ENCODE assay signal across 8 cellular contexts in the genomic region with DNA sequence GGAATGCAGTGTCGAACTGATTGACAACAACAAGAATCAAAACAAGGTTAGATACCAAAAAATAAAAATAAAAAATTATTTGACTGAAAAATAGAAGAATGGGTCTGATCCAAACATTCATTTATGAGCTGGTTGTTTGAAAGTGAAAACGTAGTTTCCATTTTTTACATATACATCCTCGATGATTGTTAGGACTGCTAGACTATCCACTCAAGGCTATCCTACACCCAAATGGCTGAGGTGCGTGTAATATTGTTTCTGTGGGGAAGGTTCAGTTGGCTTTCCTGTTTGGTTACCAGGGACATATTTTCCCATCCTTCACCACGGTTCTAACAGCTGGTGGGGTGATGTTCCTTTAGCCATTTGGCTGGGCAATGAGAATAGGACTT.
DNase-seq lines count a peak whose midpoint lies in the region; ATAC-seq and TF ChIP-seq lines count a peak whose summit lies in the region.

No MANE protein-coding gene starts in this region.

- H3K36me3 ChIP-seq in duodenal mucosa (ENCODE audit: control insufficient read depth in 1 of 2, insufficient read depth in 2 of 2, low read length in 2 of 2) (no peaks in the 10 kb centered on the region), tibial nerve (no peaks in the 10 kb centered on the region)

- TF ChIP-seq POLR2A in tibial nerve (IDR thresholded peaks at IDR 0.05): no peak

- H3K9me3 Mint-ChIP-seq in activated naive CD4-positive, alpha-beta T cell treated with anti-CD3 and anti-CD28 coated beads, Interleukin-2, amount 10 ng/mL, durations not matched to agents 7 days and 5 days: peaks cover 28% of the 10 kb centered on the region

- peaks cover 28% of the 10 kb centered on the region for H3K4me1 Mint-ChIP-seq in activated naive CD4-positive, alpha-beta T cell treated with anti-CD3 and anti-CD28 coated beads, Interleukin-2, amount 10 ng/mL, durations not matched to agents 7 days and 5 days

- no peak for TF ChIP-seq CTCF in tibial nerve (IDR thresholded peaks at IDR 0.05)

- no peaks in the 10 kb centered on the region for H3K27me3 Mint-ChIP-seq in activated naive CD4-positive, alpha-beta T cell treated with anti-CD3 and anti-CD28 coated beads, Interleukin-2, amount 10 ng/mL, durations not matched to agents 7 days and 5 days

- no peak overlapping the region for H3K9ac ChIP-seq in duodenal mucosa (ENCODE audit: low read depth in 1 of 2, low read length in 2 of 2)

- H3K4me3 Mint-ChIP-seq in activated naive CD4-positive, alpha-beta T cell treated with anti-CD3 and anti-CD28 coated beads, Interleukin-2, amount 10 ng/mL, durations not matched to agents 7 days and 5 days: peak overlapping the region; percentile 43

- H3K4me3 ChIP-seq in duodenal mucosa (ENCODE audit: low read depth in 1 of 2, low read length in 2 of 2) (peak overlapping the region; percentile 28 to 38), tibial nerve (peak overlapping the region in 1 of 4 donors; percentile 31)

- H3K36me3 Mint-ChIP-seq in activated naive CD4-positive, alpha-beta T cell treated with anti-CD3 and anti-CD28 coated beads, Interleukin-2, amount 10 ng/mL, durations not matched to agents 7 days and 5 days: peaks cover 16% of the 10 kb centered on the region

- 60 to 64% methylated on average over 5 of the region's 5 CpGs for WGBS in tibial nerve, 2 donors

- H3K4me1 ChIP-seq in duodenal mucosa (ENCODE audit: control insufficient read depth in 1 of 2, insufficient read depth in 2 of 2, low read length in 2 of 2) (peaks cover 0 to 19% of the 10 kb centered on the region in 2 donors), tibial nerve (peaks cover 0 to 34% (median 6%) of the 10 kb centered on the region in 4 donors)

- H3K9me3 ChIP-seq in duodenal mucosa (ENCODE audit: control insufficient read depth in 1 of 2, low read length in 2 of 2) (peaks cover 0 to 5% of the 10 kb centered on the region in 2 donors), tibial nerve (peaks cover 0 to 15% (median 0%) of the 10 kb centered on the region in 4 donors)

- no peak for DNase-seq in activated naive CD4-positive, alpha-beta T cell treated with anti-CD3 and anti-CD28 coated beads, Interleukin-2, amount 10 ng/mL, durations not matched to agents 7 days and 5 days
- no peak for DNase-seq in activated naive CD4-positive, alpha-beta T cell (lab: John Stamatoyannopoulos, UW)
- no peak for DNase-seq in tibial nerve (ENCODE audit: low spot score in 2 of 2)
- no peak for DNase-seq in NCI-H187 treated with DMSO at 0.1 percent for 48 hours (lab: John Stamatoyannopoulos, UW)
- DNase-seq in amygdala (lab: John Stamatoyannopoulos, UW): no peak
- DNase-seq in DMS53 (lab: John Stamatoyannopoulos, UW): no peak

- no peak for TF ChIP-seq EP300 in tibial nerve (IDR thresholded peaks at IDR 0.05)

- H3K27me3 ChIP-seq in duodenal mucosa (ENCODE audit: control insufficient read depth in 1 of 2, insufficient read depth in 2 of 2, low read length in 2 of 2) (no peaks in the 10 kb centered on the region), tibial nerve (no peaks in the 10 kb centered on the region)

- peak overlapping the region; percentile 86 for H3K27ac Mint-ChIP-seq in activated naive CD4-positive, alpha-beta T cell treated with anti-CD3 and anti-CD28 coated beads, Interleukin-2, amount 10 ng/mL, durations not matched to agents 7 days and 5 days

- ATAC-seq in HG03457 (IDR thresholded peaks at IDR 0.05; ENCODE audit: unreplicated experiment): peak; percentile 15

- H3K27ac ChIP-seq in duodenal mucosa (ENCODE audit: low read depth, low read length) (peak overlapping the region; percentile 45), tibial nerve (peak overlapping the region in 3 of 4 donors; percentile 29 to 53 (median 31))

- CTCF ChIA-PET in activated naive CD4-positive, alpha-beta T cell treated with anti-CD3 and anti-CD28 coated beads, Interleukin-2, amount 10 ng/mL, durations not matched to agents 7 days and 5 days (lab: Charles Lee): interaction anchor here (0.7 to 1.8 kb wide), 4 partner anchors 23 to 101 kb away, joined by 3 to 6 read pairs (median 6); no protein-coding TSS in a partner anchor
